Comparison of ENCODE assay signal across 25 cellular contexts in the genomic region with DNA sequence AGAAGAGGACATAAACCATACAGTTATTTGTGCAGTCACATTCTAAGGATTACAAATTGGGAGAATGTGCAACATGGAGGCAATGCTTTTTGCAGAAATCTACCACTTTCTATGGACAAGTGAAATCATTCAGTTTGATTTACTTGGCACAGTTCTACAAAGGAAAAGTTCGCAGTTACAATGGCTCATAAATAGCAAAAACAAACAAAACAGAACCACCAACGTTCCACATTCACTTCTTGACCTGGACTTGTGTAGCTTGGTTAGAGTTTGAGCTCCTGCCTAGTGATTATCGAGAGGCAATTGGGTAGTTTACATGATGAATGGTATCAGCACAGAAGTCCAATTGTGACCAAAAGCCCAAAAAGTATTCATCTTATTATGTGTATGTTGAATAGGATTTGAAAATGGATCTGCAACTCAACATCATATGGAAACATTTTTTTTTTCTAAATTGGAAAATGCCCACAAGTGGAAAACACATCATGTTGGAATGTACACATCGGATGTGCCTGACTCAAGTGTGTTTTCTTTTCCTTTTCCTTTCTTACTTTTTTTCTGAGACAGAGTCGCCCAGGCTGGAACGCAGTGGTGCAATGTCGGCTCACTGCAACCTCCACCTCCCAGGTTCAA.
DNase-seq lines count a peak whose midpoint lies in the region; TF ChIP-seq lines count a peak whose summit lies in the region.
"Had no signal": no experiment of that assay in that cellular context is flagged by ENCODE, and none has a peak within 500 bp of the region (broad histone marks: within the 10 kb centered on the region; RNA-seq: fewer than 3 reads in every experiment).

No MANE protein-coding gene starts in this region.

- H3K27me3 Mint-ChIP-seq in HFFc6 (ENCODE audit: insufficient read depth), result peaks cover 4% of the 10 kb centered on the region; the same call in 1 of the 2 replicates
- H3K27me3 Mint-ChIP-seq: type B pancreatic cell had no signal

- peak overlapping the region; percentile 69 for H3K27ac Mint-ChIP-seq in HFFc6
- H3K27ac Mint-ChIP-seq: activated naive CD4-positive, alpha-beta T cell treated with anti-CD3 and anti-CD28 coated beads for 36 hours; stimulated activated effector memory CD8-positive, alpha-beta T cell treated with anti-CD3 and anti-CD28 coated beads, Interleukin-12 subunit alpha, Interleukin-12 subunit beta, amount 100 ng/mL, for 72 hours; type B pancreatic cell had no signal

- no peaks in the 10 kb centered on the region for H3K9me3 Mint-ChIP-seq in HFFc6
- H3K9me3 Mint-ChIP-seq: activated naive CD4-positive, alpha-beta T cell treated with anti-CD3 and anti-CD28 coated beads for 36 hours had no signal

- H3K4me3 Mint-ChIP-seq in HFFc6, result peak overlapping the region; percentile 70
- H3K4me3 Mint-ChIP-seq: activated naive CD4-positive, alpha-beta T cell treated with anti-CD3 and anti-CD28 coated beads for 36 hours; stimulated activated effector memory CD8-positive, alpha-beta T cell treated with anti-CD3 and anti-CD28 coated beads, Interleukin-12 subunit alpha, Interleukin-12 subunit beta, amount 100 ng/mL, for 72 hours; type B pancreatic cell had no signal

- H3K36me3 Mint-ChIP-seq in HFFc6 (ENCODE audit: low read depth), result 0 out of 2 replicates have a peak, but pooled peaks cover 5% of the 10 kb centered on the region
- H3K36me3 Mint-ChIP-seq: stimulated activated effector memory CD8-positive, alpha-beta T cell treated with anti-CD3 and anti-CD28 coated beads, Interleukin-12 subunit alpha, Interleukin-12 subunit beta, amount 100 ng/mL, for 72 hours; type B pancreatic cell had no signal

- H3K4me3 ChIP-seq in WI38 (ENCODE audit: low read depth, low read length) (peak overlapping the region; percentile 23), coronary artery (no peak overlapping the region)
- H3K4me3 ChIP-seq: heart right ventricle, Peyer's patch, spleen had no signal

- TF ChIP-seq CTCF in HFFc6 (IDR thresholded peaks at IDR 0.05) (no peak), WI38 (IDR thresholded peaks at IDR 0.05; ENCODE audit: low read depth, low read length) (no peak), coronary artery (IDR thresholded peaks at IDR 0.05) (no peak)

- H3K27ac ChIP-seq in coronary artery, result no peak overlapping the region
- H3K27ac ChIP-seq: heart right ventricle, Peyer's patch, spleen had no signal

- H3K4me1 Mint-ChIP-seq in HFFc6 (ENCODE audit: low read depth), result peaks cover 22% of the 10 kb centered on the region
- H3K4me1 Mint-ChIP-seq: stimulated activated effector memory CD8-positive, alpha-beta T cell treated with anti-CD3 and anti-CD28 coated beads, Interleukin-12 subunit alpha, Interleukin-12 subunit beta, amount 100 ng/mL, for 72 hours had no signal

- DNase-seq in HFFc6 (peak; percentile 19), dermis blood vessel endothelial cell (peak; percentile 3), smooth muscle cell of the brain vasculature (ENCODE audit: low read depth, low spot score) (peak; percentile 10), NCI-H2227 (lab: John Stamatoyannopoulos, UW; ENCODE audit: unreplicated experiment) (no peak), OCI-M2 (lab: John Stamatoyannopoulos, UW; ENCODE audit: unreplicated experiment) (no peak), coronary artery (ENCODE audit: low spot score) (no peak)
- DNase-seq: activated CD4-positive, alpha-beta T cell treated with anti-CD3 and anti-CD28 coated beads, Interleukin-2, amount 50 U/mL, for 48 hours; activated naive CD4-positive, alpha-beta T cell treated with anti-CD3 and anti-CD28 coated beads for 36 hours; C1 segment of cervical spinal cord; central memory CD4-positive, alpha-beta T cell; COR-L47; heart right ventricle; mammary epithelial cell; NCI-H1092; NCI-H187; NCI-H69; Peyer's patch; right cardiac atrium; spleen; stimulated activated CD4-positive, alpha-beta T cell treated with anti-CD3 and anti-CD28 coated beads, Interleukin-4, amount 100 ng/mL, for 24 hours; substantia nigra; T-helper 1 cell had no signal

Comparison
In these comparisons a context has a peak if more than half of its experiments do, and no peak if none do; other contexts are left out.
1. DNase-seq: peak in HFFc6 (single experiment), dermis blood vessel endothelial cell (single experiment) and smooth muscle cell of the brain vasculature (single experiment); none in NCI-H2227 (single experiment), OCI-M2 (single experiment) and coronary artery (single experiment).